Comparison of ENCODE assay signal across 11 cellular contexts in the genomic region with DNA sequence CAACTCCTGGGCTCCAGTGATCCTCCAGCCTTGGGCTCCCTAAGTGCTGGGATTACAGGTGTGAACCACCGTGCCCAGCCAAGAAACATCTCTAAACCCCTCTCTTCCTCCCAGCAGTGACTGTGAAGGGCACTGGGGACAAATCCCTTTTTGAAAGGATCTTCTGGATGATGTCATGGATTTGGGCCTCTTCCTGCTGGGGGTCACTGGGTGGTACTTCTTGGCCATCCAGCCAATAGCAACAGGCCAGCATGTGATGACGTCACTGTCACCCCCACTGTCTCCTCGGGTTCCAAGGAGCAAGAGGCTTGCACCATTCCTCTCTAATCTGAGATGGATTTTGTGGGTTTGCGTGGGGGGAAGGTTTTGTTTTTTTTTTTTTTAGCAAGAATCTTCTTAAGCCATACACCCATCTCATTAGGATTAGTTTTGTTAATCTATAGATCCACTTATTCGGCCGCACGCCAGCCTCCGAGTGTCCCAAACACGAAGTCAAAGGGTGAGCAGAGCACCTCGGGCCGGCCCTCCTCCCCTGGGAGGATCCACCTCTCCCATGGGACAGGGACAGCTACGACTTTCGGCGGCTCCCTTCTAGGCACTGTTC. TPM values are rescaled to one million over a fixed set of nuclear protein-coding genes. Genes with fewer than 3 reads are reported as not detected.
DNase-seq lines count a peak whose midpoint lies in the region; ATAC-seq, FAIRE-seq and TF ChIP-seq lines count a peak whose summit lies in the region.
"Had no signal": no experiment of that assay in that cellular context is flagged by ENCODE, and none has a peak within 500 bp of the region (broad histone marks: within the 10 kb centered on the region; RNA-seq: fewer than 3 reads in every experiment).

No MANE protein-coding gene starts in this region.

- no peak for DNase-seq in HepG2 (ENCODE audit: low spot score)
- DNase-seq in right lobe of liver = no peak
- peak; percentile 97 to 98 for DNase-seq in SJCRH30
- peak; percentile 80 for DNase-seq in fibroblast of peridontal ligament (ENCODE audit: extremely low read depth)
- DNase-seq in uterus = peak; percentile 46 to 48
- DNase-seq in immature natural killer cell = no peak
- DNase-seq in stimulated activated CD4-positive, alpha-beta T cell treated with anti-CD3 and anti-CD28 coated beads, Interleukin-1b, Interleukin-23, amount 100 ng/mL, for 48 hours = no peak
- no peak for DNase-seq in activated CD8-positive, alpha-beta memory T cell treated with anti-CD3 and anti-CD28 coated beads, Interleukin-2, amount 50 U/mL, for 4 hours
- DNase-seq: gastrocnemius medialis, NCI-H2107 had no signal

- H3K27me3 ChIP-seq in HepG2 (ENCODE audit: control insufficient read depth in 1 of 2, insufficient read depth in 2 of 2, low read length in 2 of 2) (peaks cover 0 to 4% of the 10 kb centered on the region in 2 experiments; a peak in 4 of 5 replicates), right lobe of liver (no peaks in the 10 kb centered on the region), SJCRH30 (no peaks in the 10 kb centered on the region; the same call in 1 of the 2 replicates), uterus (no peaks in the 10 kb centered on the region)
- H3K27me3 ChIP-seq: BLaER1 treated with 17β-estradiol and CSF1 and Interleukin-3, amounts not matched to agents 10 nM and 100 nM; gastrocnemius medialis had no signal

- H3K27me3 Mint-ChIP-seq in immature natural killer cell (ENCODE audit: low read depth in 3 of 3) = peaks cover 0 to 6% (median 2%) of the 10 kb centered on the region in 3 donors

- TF ChIP-seq CTCF in HepG2 (CRISPR knock-in tag; IDR thresholded peaks at IDR 0.05) (no peak), right lobe of liver (IDR thresholded peaks at IDR 0.05) (no peak), uterus (IDR thresholded peaks at IDR 0.05) (no peak)

- H3K9me3 Mint-ChIP-seq in immature natural killer cell = no peaks in the 10 kb centered on the region

- no peak for TF ChIP-seq EP300 in HepG2 (IDR thresholded peaks at IDR 0.05; ENCODE audit: low read depth in 2 of 2, low read length in 2 of 2)
- TF ChIP-seq EP300 in HepG2 (CRISPR knock-in tag; IDR thresholded peaks at IDR 0.05; ENCODE audit: borderline replicate concordance) = no peak

- H3K27ac ChIP-seq in HepG2 (ENCODE audit: extremely low read length, insufficient read depth, low read length) (no peak overlapping the region), right lobe of liver (no peak overlapping the region), SJCRH30 (peak overlapping the region; percentile 17; the same call in 1 of the 2 replicates), uterus (no peak overlapping the region)
- H3K27ac ChIP-seq: BLaER1 treated with 17β-estradiol and CSF1 and Interleukin-3, amounts not matched to agents 10 nM and 100 nM; gastrocnemius medialis had no signal

- no peak for FAIRE-seq in HepG2 (lab: Jason Lieb, UNC)

- H3K27ac Mint-ChIP-seq in immature natural killer cell = no peak overlapping the region

- TF ChIP-seq POLR2A in HepG2 (IDR thresholded peaks at IDR 0.05; ENCODE audit: insufficient read depth in 1 of 2, low read depth in 2 of 2, low read length in 2 of 2) (no peak), right lobe of liver (IDR thresholded peaks at IDR 0.05) (no peak), uterus (IDR thresholded peaks at IDR 0.05) (no peak)

- no peaks in the 10 kb centered on the region for H3K79me2 ChIP-seq in HepG2 (ENCODE audit: insufficient read depth, low read length)

- ATAC-seq in HepG2 = no peak
- ATAC-seq in right lobe of liver = no peak

- peaks cover 0 to 2% of the 10 kb centered on the region in 2 donors for H3K4me1 Mint-ChIP-seq in immature natural killer cell

- POLR2A ChIA-PET in HepG2 (lab: Yijun Ruan, JAX) = interaction anchor here (0.7 to 3.4 kb wide), 3 partner anchors 14 to 36 kb away, joined by 3 to 16 read pairs (median 3); a partner anchor contains a TSS

- CTCF ChIA-PET in HepG2 (lab: Yijun Ruan, JAX; ENCODE audit: low intra/inter-chr PET ratio, low total read pairs) = no interaction called here

- H3K4me2 ChIP-seq in HepG2 (ENCODE audit: low read depth, low read length) = peak overlapping the region; percentile 47

- no peak overlapping the region for H3K9ac ChIP-seq in HepG2 (ENCODE audit: insufficient read depth, low read depth, low read length)
- H3K9ac ChIP-seq: BLaER1 treated with 17β-estradiol and CSF1 and Interleukin-3, amounts not matched to agents 10 nM and 100 nM had no signal

- no peak for TF ChIP-seq RAD21 in HepG2 (CRISPR knock-in tag; IDR thresholded peaks at IDR 0.05)

- H3K4me3 ChIP-seq in HepG2 (replicated peaks in 1 of 3; ENCODE audit: insufficient read depth in 1 of 3, low read depth in 2 of 3, low read length in 3 of 3) (no peak overlapping the region), right lobe of liver (no peak overlapping the region), SJCRH30 (peak overlapping the region; percentile 15), uterus (no peak overlapping the region)
- H3K4me3 ChIP-seq: BLaER1 treated with 17β-estradiol and CSF1 and Interleukin-3, amounts not matched to agents 10 nM and 100 nM; gastrocnemius medialis had no signal

- no peak overlapping the region for H3K4me3 Mint-ChIP-seq in immature natural killer cell

- H2AFZ ChIP-seq in HepG2 (ENCODE audit: low read length) = no peak overlapping the region

- intact Hi-C loops in HepG2 (cut with micrococcal nuclease; ENCODE audit: unreplicated experiment) (no loop called here), right lobe of liver (cut with DNase I) (loop anchor here in 1 of 2 donors (10.0 kb wide), 1 partner anchor 218 kb away; no protein-coding TSS in a partner anchor), uterus (cut with DNase I; ENCODE audit: low total_unique reads) (loop anchor here (5.0 kb wide), 1 partner anchor 211 kb away; no protein-coding TSS in a partner anchor)

- no TSS peak for BruUV-seq in HepG2 (replicated peaks; lab: Mats Ljungman, UMichigan)

- no peaks in the 10 kb centered on the region for H3K9me3 ChIP-seq in HepG2 (ENCODE audit: low read length)
- no peaks in the 10 kb centered on the region for H3K9me3 ChIP-seq in right lobe of liver
- H3K9me3 ChIP-seq in SJCRH30 (replicated peaks) = no peaks in the 10 kb centered on the region
- no peaks in the 10 kb centered on the region for H3K9me3 ChIP-seq in uterus
- H3K9me3 ChIP-seq: BLaER1 treated with 17β-estradiol and CSF1 and Interleukin-3, amounts not matched to agents 10 nM and 100 nM; gastrocnemius medialis had no signal

- 66% methylated on average over 14 of the region's 14 CpGs for WGBS in HepG2 (ENCODE audit: low lambda C conversion rate)
- WGBS in right lobe of liver (ENCODE audit: insufficient coverage, low coverage, low lambda C conversion rate, missing lambda C conversion rate) = 53% methylated on average over 10 of the region's 14 CpGs

- in situ Hi-C loops in HepG2 (cut with HindIII; ENCODE audit: extremely low pct_ligation_motif_present, low pct_unique_long_range_greater_than_20kb) = loop anchor here (5.0 to 25.0 kb wide), 3 partner anchors 86 to 316 kb away; no protein-coding TSS in a partner anchor

- H3K4me1 ChIP-seq in HepG2 (ENCODE audit: insufficient read depth, low read length) (peaks cover 35% of the 10 kb centered on the region), right lobe of liver (no peaks in the 10 kb centered on the region), SJCRH30 (peaks cover 18% of the 10 kb centered on the region), uterus (no peaks in the 10 kb centered on the region)

- H4K20me1 ChIP-seq in HepG2 (ENCODE audit: insufficient read depth, low read length) = peaks cover 3% of the 10 kb centered on the region; the same call in 1 of the 2 replicates
- H4K20me1 ChIP-seq: BLaER1 treated with 17β-estradiol and CSF1 and Interleukin-3, amounts not matched to agents 10 nM and 100 nM had no signal

- H3K36me3 ChIP-seq in HepG2 (replicated peaks in 1 of 2; ENCODE audit: control insufficient read depth in 1 of 2, insufficient read depth in 2 of 2, low read length in 2 of 2) = no peaks in the 10 kb centered on the region
- no peaks in the 10 kb centered on the region for H3K36me3 ChIP-seq in right lobe of liver
- H3K36me3 ChIP-seq in SJCRH30 = no peaks in the 10 kb centered on the region
- no peaks in the 10 kb centered on the region for H3K36me3 ChIP-seq in uterus
- H3K36me3 ChIP-seq: BLaER1 treated with 17β-estradiol and CSF1 and Interleukin-3, amounts not matched to agents 10 nM and 100 nM; gastrocnemius medialis had no signal

- peaks cover 0 to 4% (median 0%) of the 10 kb centered on the region in 3 donors for H3K36me3 Mint-ChIP-seq in immature natural killer cell

RNA-seq across cellular contexts. Expression of a gene that starts 29.4 kb away (rescaled TPM):
- total RNA-seq in HepG2 (2016; rRNA removed; fragmentation: Illumina TruSeq; extraction: Trizol) (12.8 and 17.4 TPM in 2 replicates), right lobe of liver (10 to 100 TPM; 27.0 to 36.9 (median 30.5) TPM), uterus (100 to 1,000 TPM in 1 of 4 donors, 10 to 100 TPM in 3; 28.2 to 179 (median 62.1) TPM)
- total RNA-seq in HepG2 (2016; cell fraction: cytosol; rRNA removed; fragmentation: Illumina TruSeq; extraction: Trizol; ENCODE audit: low read depth) = 4.9 and 7.1 TPM in 2 replicates
- total RNA-seq in HepG2 (2016; cell fraction: insoluble cytoplasmic fraction; rRNA removed; fragmentation: Illumina TruSeq; extraction: Trizol) = 12.8 and 21.5 TPM in 2 replicates
- 4.9 and 5.6 TPM in 2 replicates for total RNA-seq in HepG2 (2016; cell fraction: membrane; rRNA removed; fragmentation: Illumina TruSeq; extraction: Trizol)
- total RNA-seq in HepG2 (2016; cell fraction: nucleus; rRNA removed; fragmentation: Illumina TruSeq; extraction: Trizol) = 28.3 and 34.0 TPM in 2 replicates
- polyA plus RNA-seq in HepG2 (2011; rRNA removed) (10.9 and 11.7 TPM in 2 replicates), immature natural killer cell (1 to 10 TPM in 2 of 3 donors, under 1 TPM in 1; 0.42 to 4.1 (median 1.0) TPM)
- polyA plus RNA-seq in HepG2 (2011; cell fraction: cytosol; rRNA removed) = 8.6 and 11.8 TPM in 2 replicates
- polyA plus RNA-seq in HepG2 (2011; cell fraction: nucleus; rRNA removed) = 65.7 and 102 TPM in 2 replicates
- 40.6 and 53.7 TPM in 2 replicates for polyA plus RNA-seq in HepG2 (2012)
- 0.71 and 1.3 TPM in 2 replicates for polyA plus RNA-seq in HepG2 (2016; cell fraction: cytosol; fragmentation: Illumina TruSeq; extraction: Trizol; ENCODE audit: low read depth)
- polyA plus RNA-seq in HepG2 (2016; cell fraction: insoluble cytoplasmic fraction; fragmentation: Illumina TruSeq; extraction: Trizol; ENCODE audit: low read depth) = 16.6 and 19.8 TPM in 2 replicates
- polyA plus RNA-seq in HepG2 (2016; cell fraction: membrane; fragmentation: Illumina TruSeq; extraction: Trizol; ENCODE audit: low read depth) = 0.82 and 1.2 TPM in 2 replicates
- polyA plus RNA-seq in HepG2 (2016; cell fraction: nucleus; fragmentation: Illumina TruSeq; extraction: Trizol; ENCODE audit: insufficient read depth, low read depth) = 58.8 and 59.2 TPM in 2 replicates
- 11.2 and 51.4 TPM in 2 replicates for polyA minus RNA-seq in HepG2 (2011; rRNA and poly(A)+ RNA removed; ENCODE audit: low replicate concordance)
- 44.7 and 49.3 TPM in 2 replicates for polyA minus RNA-seq in HepG2 (2011; cell fraction: cytosol; rRNA and poly(A)+ RNA removed)
- polyA minus RNA-seq in HepG2 (2011; cell fraction: nucleus; rRNA and poly(A)+ RNA removed) = 49.2 and 54.8 TPM in 2 replicates
- 24.5 and 31.1 TPM in 2 replicates for total RNA-seq in SJCRH30 (2014; rRNA removed; shearing (Covaris generic))

Comparison
In these comparisons a context has a peak if more than half of its experiments do, and no peak if none do; other contexts are left out.
1. DNase-seq: peak in SJCRH30 (2 of 2), fibroblast of peridontal ligament (single experiment) and uterus (2 of 2); none in HepG2 (single experiment), right lobe of liver (0 of 3), immature natural killer cell (0 of 3), stimulated activated CD4-positive, alpha-beta T cell treated with anti-CD3 and anti-CD28 coated beads, Interleukin-1b, Interleukin-23, amount 100 ng/mL, for 48 hours (single experiment) and activated CD8-positive, alpha-beta memory T cell treated with anti-CD3 and anti-CD28 coated beads, Interleukin-2, amount 50 U/mL, for 4 hours (single experiment).